ENCODE assay signal across 26 cellular contexts in genomic region chr13:22861958-22862466, GRCh38.
"Had no signal": no experiment of that assay in that cellular context is flagged by ENCODE, and none has a peak within 500 bp of the region (broad histone marks: within the 10 kb centered on the region; RNA-seq: fewer than 3 reads in every experiment).

No MANE protein-coding gene starts in this region.

- ATAC-seq: activated CD4-positive, alpha-beta T cell treated with anti-CD3 and anti-CD28 coated beads for 36 hours; activated T-cell treated with anti-CD3 and anti-CD28 coated beads, Interleukin-2, amount 50 U/mL, for 72 hours; esophagus mucosa had no signal

- H3K36me3 Mint-ChIP-seq: activated naive CD8-positive, alpha-beta T cell had no signal

- H3K9me3 Mint-ChIP-seq: activated CD4-positive, alpha-beta memory T cell treated with anti-CD3 and anti-CD28 coated beads, Interleukin-2, amount 10 ng/mL, durations not matched to agents 7 days and 5 days; activated CD4-positive, alpha-beta T cell treated with anti-CD3 and anti-CD28 coated beads, Interleukin-2, amount 10 ng/mL, durations not matched to agents 24 days and 14 days; activated T-cell treated with anti-CD3 and anti-CD28 coated beads, Interleukin-2, amount 50 U/mL, for 24 hours; central memory CD8-positive, alpha-beta T cell had no signal

- H3K27me3 Mint-ChIP-seq: activated CD4-positive, alpha-beta memory T cell treated with anti-CD3 and anti-CD28 coated beads, Interleukin-2, amount 10 ng/mL, durations not matched to agents 7 days and 5 days; activated CD4-positive, alpha-beta T cell treated with anti-CD3 and anti-CD28 coated beads for 36 hours; activated CD4-positive, alpha-beta T cell treated with anti-CD3 and anti-CD28 coated beads, Interleukin-2, amount 10 ng/mL, durations not matched to agents 24 days and 14 days; activated naive CD8-positive, alpha-beta T cell; activated T-cell treated with anti-CD3 and anti-CD28 coated beads, Interleukin-2, amount 50 U/mL, for 24 hours; central memory CD8-positive, alpha-beta T cell; dendritic cell treated with granulocyte-macrophage colony-stimulating factor and Interleukin-4, amounts not matched to agents 40 ng/mL and 50 ng/mL, for 4 days had no signal

- H3K4me1 Mint-ChIP-seq: activated CD4-positive, alpha-beta memory T cell treated with anti-CD3 and anti-CD28 coated beads, Interleukin-2, amount 10 ng/mL, durations not matched to agents 7 days and 5 days; activated CD4-positive, alpha-beta T cell treated with anti-CD3 and anti-CD28 coated beads for 36 hours; activated CD4-positive, alpha-beta T cell treated with anti-CD3 and anti-CD28 coated beads, Interleukin-2, amount 10 ng/mL, durations not matched to agents 24 days and 14 days; central memory CD8-positive, alpha-beta T cell; endodermal cell had no signal

- H3K27ac Mint-ChIP-seq: activated CD4-positive, alpha-beta memory T cell treated with anti-CD3 and anti-CD28 coated beads, Interleukin-2, amount 10 ng/mL, durations not matched to agents 7 days and 5 days; activated CD4-positive, alpha-beta T cell treated with anti-CD3 and anti-CD28 coated beads for 36 hours; activated CD4-positive, alpha-beta T cell treated with anti-CD3 and anti-CD28 coated beads, Interleukin-2, amount 10 ng/mL, durations not matched to agents 24 days and 14 days; activated naive CD8-positive, alpha-beta T cell; activated T-cell treated with anti-CD3 and anti-CD28 coated beads, Interleukin-2, amount 50 U/mL, for 24 hours; activated T-cell treated with anti-CD3 and anti-CD28 coated beads, Interleukin-2, amount 50 U/mL, for 72 hours; dendritic cell treated with granulocyte-macrophage colony-stimulating factor and Interleukin-4, amounts not matched to agents 40 ng/mL and 50 ng/mL, for 4 days; endodermal cell had no signal

- H3K4me3 Mint-ChIP-seq: activated CD4-positive, alpha-beta memory T cell treated with anti-CD3 and anti-CD28 coated beads, Interleukin-2, amount 10 ng/mL, durations not matched to agents 7 days and 5 days; activated CD4-positive, alpha-beta T cell treated with anti-CD3 and anti-CD28 coated beads for 36 hours; activated CD4-positive, alpha-beta T cell treated with anti-CD3 and anti-CD28 coated beads, Interleukin-2, amount 10 ng/mL, durations not matched to agents 24 days and 14 days; activated naive CD8-positive, alpha-beta T cell; activated T-cell treated with anti-CD3 and anti-CD28 coated beads, Interleukin-2, amount 50 U/mL, for 24 hours; activated T-cell treated with anti-CD3 and anti-CD28 coated beads, Interleukin-2, amount 50 U/mL, for 72 hours; central memory CD8-positive, alpha-beta T cell; dendritic cell treated with granulocyte-macrophage colony-stimulating factor and Interleukin-4, amounts not matched to agents 40 ng/mL and 50 ng/mL, for 4 days; endodermal cell had no signal

- DNase-seq: activated CD4-positive, alpha-beta memory T cell treated with anti-CD3 and anti-CD28 coated beads, Interleukin-2, amount 10 ng/mL, durations not matched to agents 7 days and 5 days; activated CD4-positive, alpha-beta T cell treated with anti-CD3 and anti-CD28 coated beads for 36 hours; activated CD4-positive, alpha-beta T cell treated with anti-CD3 and anti-CD28 coated beads, Interleukin-2, amount 10 ng/mL, durations not matched to agents 24 days and 14 days; activated CD4-positive, alpha-beta T cell treated with anti-CD3 and anti-CD28 coated beads, Interleukin-2, amount 50 U/mL, for 4 hours; activated CD4-positive, CD25-positive, alpha-beta regulatory T cell; activated CD4-positive, CD25-positive, alpha-beta regulatory T cell treated with anti-CD3 and anti-CD28 coated beads, Interleukin-2, amount 50 U/mL, for 72 hours; activated CD8-positive, alpha-beta memory T cell treated with anti-CD3 and anti-CD28 coated beads, Interleukin-2, amount 50 U/mL, for 48 hours; activated gamma-delta T cell; activated naive CD4-positive, alpha-beta T cell treated with anti-CD3 and anti-CD28 coated beads, Interleukin-2, amount 50 U/mL, for 16 hours; activated naive CD4-positive, alpha-beta T cell treated with Interleukin-2 at 50 U/mL for 16 hours; activated T-cell treated with anti-CD3 and anti-CD28 coated beads for 4 hours; activated T-cell treated with anti-CD3 and anti-CD28 coated beads, Interleukin-2, amount 50 U/mL, for 24 hours; activated T-cell treated with anti-CD3 and anti-CD28 coated beads, Interleukin-2, amount 50 U/mL, for 72 hours; amniotic stem cell; anterior cingulate cortex; brain microvascular endothelial cell; dorsolateral prefrontal cortex; effector memory CD4-positive, alpha-beta T cell; endodermal cell; foreskin fibroblast; head of caudate nucleus; hippocampal formation had no signal
